Comparison of ENCODE assay signal across 10 cellular contexts in the genomic region with DNA sequence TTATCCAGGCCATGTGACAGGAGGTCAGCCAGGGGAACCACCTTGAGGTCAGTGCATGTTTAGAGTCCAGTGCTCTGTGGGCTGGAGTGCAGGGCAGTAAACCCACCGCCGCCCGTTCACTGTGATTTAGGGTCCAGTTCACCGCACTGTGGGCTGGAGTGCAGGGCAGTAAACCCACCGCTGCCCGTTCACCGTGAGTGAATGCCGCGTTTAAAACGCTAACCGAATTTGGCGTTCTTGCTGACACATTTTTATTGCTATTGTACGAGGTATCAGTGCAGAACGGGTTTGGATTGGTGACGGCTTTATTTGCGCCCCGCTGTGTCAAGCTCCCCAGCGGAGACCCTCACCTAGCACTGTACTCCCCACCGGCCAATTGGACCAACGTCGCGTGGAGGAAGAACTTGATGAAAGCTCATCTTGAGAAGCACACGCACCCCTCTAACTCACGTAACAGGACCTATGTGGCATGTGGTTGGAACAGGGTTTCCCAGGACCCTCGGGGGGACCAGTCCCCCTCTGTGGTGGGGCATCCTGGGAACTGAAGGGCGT.
"Had no signal": no experiment of that assay in that cellular context is flagged by ENCODE, and none has a peak within 500 bp of the region (broad histone marks: within the 10 kb centered on the region; RNA-seq: fewer than 3 reads in every experiment).

No MANE protein-coding gene starts in this region.

- DNase-seq: activated CD4-positive, alpha-beta T cell treated with anti-CD3 and anti-CD28 coated beads, Interleukin-2, amount 50 U/mL, for 48 hours; activated gamma-delta T cell treated with Interleukin-2 at 50 U/mL for 16 hours; foreskin fibroblast; nucleus accumbens; stimulated activated naive CD8-positive, alpha-beta T cell treated with anti-CD3 and anti-CD28 coated beads, Interleukin-15, amount 100 ng/mL, for 72 hours had no signal

- H3K4me3 Mint-ChIP-seq: activated naive CD8-positive, alpha-beta T cell; naive thymus-derived CD8-positive, alpha-beta T cell; stimulated activated naive CD8-positive, alpha-beta T cell treated with anti-CD3 and anti-CD28 coated beads, Interleukin-15, amount 100 ng/mL, for 72 hours; T-helper 1 cell treated with Interleukin-12 subunit alpha and Interleukin-12 subunit beta and Interleukin-4 antibody, amounts not matched to agents 30 μg/mL and 1 μg/mL, for 36 hours; type B pancreatic cell had no signal

- H3K27ac Mint-ChIP-seq: activated naive CD8-positive, alpha-beta T cell; progenitor cell of endocrine pancreas; T-helper 1 cell treated with Interleukin-12 subunit alpha and Interleukin-12 subunit beta and Interleukin-4 antibody, amounts not matched to agents 30 μg/mL and 1 μg/mL, for 36 hours; type B pancreatic cell had no signal

- H3K9me3 Mint-ChIP-seq: stimulated activated naive CD8-positive, alpha-beta T cell treated with anti-CD3 and anti-CD28 coated beads, Interleukin-15, amount 100 ng/mL, for 72 hours; T-helper 1 cell treated with Interleukin-12 subunit alpha and Interleukin-12 subunit beta and Interleukin-4 antibody, amounts not matched to agents 30 μg/mL and 1 μg/mL, for 36 hours; type B pancreatic cell had no signal

- H3K27me3 Mint-ChIP-seq: activated naive CD8-positive, alpha-beta T cell; naive thymus-derived CD8-positive, alpha-beta T cell; progenitor cell of endocrine pancreas; stimulated activated naive CD8-positive, alpha-beta T cell treated with anti-CD3 and anti-CD28 coated beads, Interleukin-15, amount 100 ng/mL, for 72 hours; type B pancreatic cell had no signal

- H3K36me3 Mint-ChIP-seq: activated naive CD8-positive, alpha-beta T cell; type B pancreatic cell had no signal

- ATAC-seq: naive thymus-derived CD8-positive, alpha-beta T cell; stimulated activated naive CD8-positive, alpha-beta T cell treated with anti-CD3 and anti-CD28 coated beads, Interleukin-15, amount 100 ng/mL, for 72 hours had no signal
